ENCODE assay signal across 1 cellular context in the genomic region with DNA sequence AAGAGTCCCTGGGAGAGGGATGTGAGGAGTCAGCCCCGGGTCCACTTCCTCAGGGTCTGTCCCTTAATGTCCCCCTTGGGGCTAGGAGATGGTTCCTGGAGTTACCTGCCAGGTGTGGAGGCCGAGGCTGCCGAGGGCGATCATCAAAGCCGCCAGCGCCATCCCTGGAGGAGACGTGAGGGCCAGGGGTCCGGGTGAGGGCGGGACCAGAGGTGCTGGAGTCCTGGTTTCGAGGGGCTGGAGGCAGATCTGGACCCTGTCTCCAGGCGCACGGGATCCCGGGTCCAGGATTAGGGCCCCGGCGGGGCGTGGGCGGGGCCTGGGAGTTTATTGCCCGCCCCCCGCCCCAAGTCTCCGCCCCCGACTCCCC.
TF ChIP-seq lines count a peak whose summit lies in the region.

A gene with protein sequence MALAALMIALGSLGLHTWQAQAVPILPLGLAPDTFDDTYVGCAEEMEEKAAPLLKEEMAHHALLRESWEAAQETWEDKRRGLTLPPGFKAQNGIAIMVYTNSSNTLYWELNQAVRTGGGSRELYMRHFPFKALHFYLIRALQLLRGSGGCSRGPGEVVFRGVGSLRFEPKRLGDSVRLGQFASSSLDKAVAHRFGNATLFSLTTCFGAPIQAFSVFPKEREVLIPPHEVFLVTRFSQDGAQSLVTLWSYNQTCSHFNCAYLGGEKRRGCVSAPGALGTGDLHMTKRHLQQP (minus strand): TSS at position 292 of the 370 bp plus-strand sequence. CDS start 130 bp downstream, at position 162.

TF ChIP-seq in endothelial cell of umbilical vein, 7 proteins besides CTCF, POLR2A, EP300 and RAD21 (continued from another document):
- TF ChIP-seq EZH2 (IDR thresholded peaks at IDR 0.05; ENCODE audit: borderline replicate concordance, low read depth, low read length, severe bottlenecking) (no peak), MYC (IDR thresholded peaks at IDR 0.05; ENCODE audit: low read depth, low read length) (no peak), FOS (IDR thresholded peaks at IDR 0.05; ENCODE audit: borderline replicate concordance, insufficient read depth, low read length) (no peak)
